ENCODE assay signal across 2 cellular contexts in genomic region chr14:20195170-20195569, GRCh38. TPM values are rescaled to one million over a fixed set of nuclear protein-coding genes. Genes with fewer than 3 reads are reported as not detected.
"Had no signal": no experiment of that assay in that cellular context is flagged by ENCODE, and none has a peak within 500 bp of the region (broad histone marks: within the 10 kb centered on the region; RNA-seq: fewer than 3 reads in every experiment).

No MANE protein-coding gene starts in this region.

RNA-seq across cellular contexts. Expression of gene OR11G2, which starts 4.5 kb away (rescaled TPM):
- total RNA-seq: G401, GM12878 had no signal

RNA-seq across cellular contexts. Expression of gene OR11H6, which starts 28.3 kb away (rescaled TPM):
- total RNA-seq: G401, GM12878 had no signal
- polyA plus RNA-seq: GM12878 had no signal

RNA-seq across cellular contexts. Expression of gene OR11H7, which starts 33.6 kb away (rescaled TPM):
- total RNA-seq: G401, GM12878 had no signal

RNA-seq across cellular contexts. Expression of gene OR11H4, which starts 43.9 kb away (rescaled TPM):
- total RNA-seq: G401, GM12878 had no signal
- polyA plus RNA-seq: GM12878 had no signal

RNA-seq across cellular contexts. Expression of gene OR4N5, which starts 56.5 kb away (rescaled TPM):
- total RNA-seq: G401, GM12878 had no signal
- polyA plus RNA-seq: GM12878 had no signal
